ENCODE assay signal across 8 cellular contexts in the genomic region with DNA sequence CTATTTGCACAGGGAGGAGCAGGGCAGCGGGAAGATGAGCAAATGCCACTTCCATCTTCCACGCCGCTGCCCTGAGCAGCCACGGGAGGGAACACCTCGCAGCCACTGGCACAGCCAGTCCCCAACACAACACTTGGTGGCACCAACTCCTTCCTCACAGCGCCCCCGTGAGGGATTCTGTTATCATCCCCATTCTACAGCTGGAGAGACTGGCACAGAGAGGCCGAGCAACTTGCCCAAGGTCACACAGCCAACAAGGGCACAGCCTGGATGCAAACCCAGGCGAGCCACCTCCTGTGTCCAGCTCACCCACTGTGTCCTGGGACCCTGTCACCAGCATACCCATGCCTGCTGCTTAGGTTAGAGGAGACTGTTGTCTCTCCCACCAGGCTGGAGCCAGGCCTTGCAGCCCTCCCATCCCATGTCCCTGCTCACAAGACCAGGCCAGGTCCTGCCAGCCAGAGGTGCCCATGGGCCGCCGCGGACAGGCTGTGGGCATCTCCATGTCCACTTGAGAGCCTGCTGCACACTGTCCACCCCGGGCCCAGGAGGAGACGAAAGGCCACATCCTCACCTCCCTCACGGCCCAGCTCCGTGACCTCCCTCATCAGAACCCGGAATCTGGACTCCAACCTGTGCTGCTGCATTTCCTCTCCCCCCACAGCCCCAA. TPM values are rescaled to one million over a fixed set of nuclear protein-coding genes. Genes with fewer than 3 reads are reported as not detected.
DNase-seq lines count a peak whose midpoint lies in the region; ATAC-seq and TF ChIP-seq lines count a peak whose summit lies in the region.

No MANE protein-coding gene starts in this region.

- H3K36me3 ChIP-seq in ascending aorta (no peaks in the 10 kb centered on the region), mesendoderm (ENCODE audit: control insufficient read depth, insufficient read depth, low read length) (peaks cover under 1% of the 10 kb centered on the region)

- no peaks in the 10 kb centered on the region for H3K27me3 ChIP-seq in ascending aorta
- H3K27me3 ChIP-seq in mesendoderm (ENCODE audit: insufficient read depth, low read length, poor library complexity): no peaks in the 10 kb centered on the region

- H3K56ac ChIP-seq in mesendoderm (ENCODE audit: low read length): peak overlapping the region; percentile 72

- H3K18ac ChIP-seq in mesendoderm (ENCODE audit: low read length): no peak overlapping the region

- peaks cover 7 to 59% of the 10 kb centered on the region in 2 donors for H3K4me1 ChIP-seq in ascending aorta
- H3K4me1 ChIP-seq in mesendoderm (ENCODE audit: control insufficient read depth, low read depth, low read length): peaks cover 23% of the 10 kb centered on the region

- H3K4ac ChIP-seq in mesendoderm (ENCODE audit: low read depth, low read length): no peak overlapping the region

- in situ Hi-C loops in ACHN (cut with HindIII; ENCODE audit: low pct_ligation_motif_present, low pct_unique_long_range_greater_than_20kb, low sequenced_read_pairs): no loop called here

- TF ChIP-seq CTCF in HFF-Myc (IDR thresholded peaks at IDR 0.05; ENCODE audit: low read depth, low read length, missing control alignments): peak; percentile 30
- peak in 1 of 3 experiments; percentile 4 for TF ChIP-seq CTCF in ascending aorta (IDR thresholded peaks at IDR 0.05)
- TF ChIP-seq CTCF in omental fat pad (IDR thresholded peaks at IDR 0.05): no peak
- no peak for TF ChIP-seq CTCF in GM10266 (IDR thresholded peaks at IDR 0.05; ENCODE audit: control insufficient read depth, insufficient read depth, low read depth, missing control alignments)

- H3K27ac ChIP-seq in ascending aorta: peak overlapping the region; percentile 14 to 25
- no peak overlapping the region for H3K27ac ChIP-seq in mesendoderm (ENCODE audit: low read depth, low read length)

- H2AK5ac ChIP-seq in mesendoderm (ENCODE audit: low read length): no peak overlapping the region

- H3K9me3 ChIP-seq in ascending aorta: no peaks in the 10 kb centered on the region

- H2BK15ac ChIP-seq in mesendoderm (replicated peaks; ENCODE audit: low read depth): no peak overlapping the region

- ATAC-seq in omental fat pad (ENCODE audit: low FRiP score): no peak

- no peak overlapping the region for H2BK120ac ChIP-seq in mesendoderm (ENCODE audit: low read depth, low read length)

- no peak overlapping the region for H3K4me2 ChIP-seq in mesendoderm (ENCODE audit: low read length)

- H3K9ac ChIP-seq in mesendoderm (ENCODE audit: low read length): peak overlapping the region; percentile 41

- H3K79me2 ChIP-seq in mesendoderm (ENCODE audit: control insufficient read depth, insufficient read depth, low read length): peaks cover 75% of the 10 kb centered on the region

- H2BK5ac ChIP-seq in mesendoderm (ENCODE audit: low read length): peak overlapping the region; percentile 21

- intact Hi-C loops in ascending aorta (cut with DNase I): no loop called here

- no CpG with 5 or more reads among the region's 17 CpGs for WGBS in mesendoderm (ENCODE audit: extremely low coverage, insufficient coverage, low lambda C conversion rate)

- H3K23ac ChIP-seq in mesendoderm (ENCODE audit: low read length): peak overlapping the region; percentile 82

- H3K4me3 ChIP-seq in HFF-Myc (replicated peaks; ENCODE audit: low read depth, low read length): no peak overlapping the region
- no peak overlapping the region for H3K4me3 ChIP-seq in ascending aorta
- H3K4me3 ChIP-seq in mesendoderm (ENCODE audit: low read length): no peak overlapping the region

- H3K79me1 ChIP-seq in mesendoderm (ENCODE audit: low read length): peaks cover 47% of the 10 kb centered on the region

- DNase-seq in ACHN (peak; percentile 34), HFF-Myc (ENCODE audit: extremely low read depth, low read depth) (no peak), ascending aorta (ENCODE audit: low spot score in 2 of 2) (no peak), mesendoderm (no peak), ureter (ENCODE audit: low spot score) (no peak), omental fat pad (ENCODE audit: low spot score) (no peak), GM10266 (ENCODE audit: extremely low spot score) (no peak), NCI-H226 (no peak)

- H4K5ac ChIP-seq in mesendoderm (ENCODE audit: low read length): no peak overlapping the region

- H4K8ac ChIP-seq in mesendoderm (ENCODE audit: low read depth, low read length): no peak overlapping the region

RNA-seq across cellular contexts. Expression of a gene that starts 57.0 kb away (rescaled TPM):
- total RNA-seq in ascending aorta (134 TPM), ureter (200 TPM), omental fat pad (10 to 100 TPM; 53.4 to 85.3 (median 71.9) TPM)
- polyA plus RNA-seq in mesendoderm (2013, experiment 1 of 2): 129 TPM
- 129 TPM for polyA plus RNA-seq in mesendoderm (2013, experiment 2 of 2)
